13 cellular contexts compared by ENCODE assay signal in the genomic region with DNA sequence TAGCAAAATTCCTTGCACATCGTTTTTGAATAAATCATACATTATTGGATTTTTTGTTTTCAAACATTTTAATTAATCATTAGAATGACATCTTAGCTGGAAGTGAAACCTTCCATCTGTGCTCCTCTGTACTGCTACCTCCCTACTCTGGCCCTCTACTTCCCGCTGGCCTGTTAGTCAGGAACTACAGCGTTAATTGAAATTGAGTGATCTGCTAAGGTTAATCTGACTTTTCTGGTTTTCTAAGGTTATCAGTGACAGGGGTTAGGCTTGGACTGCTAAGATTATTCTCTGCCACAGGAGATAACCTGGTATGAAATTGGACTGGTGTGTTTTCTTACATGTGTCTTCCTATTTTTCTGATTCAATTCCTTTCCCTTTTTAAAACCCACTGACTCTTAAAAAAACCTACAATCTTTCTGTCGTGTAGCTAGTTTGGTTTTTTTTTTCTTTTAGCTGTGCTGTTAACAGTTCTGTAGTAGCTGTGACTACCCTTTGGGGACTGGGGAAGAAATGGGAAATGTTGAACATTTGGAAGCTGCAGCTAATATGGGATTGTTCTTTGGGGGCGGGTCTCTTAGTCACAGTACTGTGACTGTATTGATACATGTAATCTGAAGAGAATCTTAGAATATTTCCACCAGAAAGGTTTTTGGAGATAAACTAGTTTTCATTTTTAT. TPM values are rescaled to one million over a fixed set of nuclear protein-coding genes. Genes with fewer than 3 reads are reported as not detected.
DNase-seq lines count a peak whose midpoint lies in the region; ATAC-seq, FAIRE-seq and TF ChIP-seq lines count a peak whose summit lies in the region.
"Had no signal": no experiment of that assay in that cellular context is flagged by ENCODE, and none has a peak within 500 bp of the region (broad histone marks: within the 10 kb centered on the region; RNA-seq: fewer than 3 reads in every experiment).

No MANE protein-coding gene starts in this region.

- CTCF ChIA-PET in CD4-positive, alpha-beta memory T cell (lab: Charles Lee; ENCODE audit: partially characterized antibody), result interaction anchor here (1.1 to 3.7 kb wide), 7 partner anchors 9 to 86 kb away, joined by 3 to 36 read pairs (median 5); no protein-coding TSS in a partner anchor

- H3K36me3 Mint-ChIP-seq in CD4-positive, alpha-beta memory T cell, result peaks cover 22 to 46% of the 10 kb centered on the region in 2 donors
- H3K36me3 Mint-ChIP-seq in HFFc6 (ENCODE audit: low read depth) (peaks cover 16% of the 10 kb centered on the region), mesothelial cell of epicardium (no peaks in the 10 kb centered on the region)
- peaks cover 9% of the 10 kb centered on the region for H3K36me3 Mint-ChIP-seq in activated naive CD8-positive, alpha-beta T cell

- peak overlapping the region in 7 of 8 donors; percentile 21 to 71 (median 55) for H3K4me3 Mint-ChIP-seq in CD4-positive, alpha-beta memory T cell
- no peak overlapping the region for H3K4me3 Mint-ChIP-seq in HFFc6
- peak overlapping the region; percentile 54 for H3K4me3 Mint-ChIP-seq in activated naive CD8-positive, alpha-beta T cell
- H3K4me3 Mint-ChIP-seq in mesothelial cell of epicardium, result no peak overlapping the region

- TF ChIP-seq CTCF in HFFc6 (IDR thresholded peaks at IDR 0.05), result no peak
- TF ChIP-seq CTCF in mesothelial cell of epicardium (IDR thresholded peaks at IDR 0.05; ENCODE audit: unreplicated experiment), result no peak

- no peak for ATAC-seq in HG02763 (IDR thresholded peaks at IDR 0.05; ENCODE audit: unreplicated experiment)
- ATAC-seq: gastroesophageal sphincter had no signal

- no peak for DNase-seq in CD4-positive, alpha-beta memory T cell
- DNase-seq in HFFc6 (no peak), mesothelial cell of epicardium (ENCODE audit: low spot score in 2 of 2, unreplicated experiment in 2 of 2) (no peak), NCI-H2227 (lab: John Stamatoyannopoulos, UW; ENCODE audit: unreplicated experiment) (no peak), small intestine (no peak)
- DNase-seq: aorta; effector CD8-positive, alpha-beta T cell; HCEC 1CT; NCI-H2171 had no signal

- intact Hi-C loops in CD4-positive, alpha-beta memory T cell (cut with micrococcal nuclease), result no loop called here

- no peaks in the 10 kb centered on the region for H3K9me3 Mint-ChIP-seq in CD4-positive, alpha-beta memory T cell
- H3K9me3 Mint-ChIP-seq in HFFc6 (no peaks in the 10 kb centered on the region), mesothelial cell of epicardium (no peaks in the 10 kb centered on the region)
- H3K9me3 Mint-ChIP-seq in activated naive CD8-positive, alpha-beta T cell (ENCODE audit: low read depth), result no peaks in the 10 kb centered on the region

- no peaks in the 10 kb centered on the region for H3K27me3 ChIP-seq in CD4-positive, alpha-beta memory T cell (ENCODE audit: insufficient read depth, low read length)
- no peaks in the 10 kb centered on the region for H3K27me3 ChIP-seq in small intestine (ENCODE audit: control insufficient read depth in 2 of 2, insufficient read depth in 2 of 2, low read length in 2 of 2)
- H3K27me3 ChIP-seq: BLaER1, gastroesophageal sphincter had no signal

- H3K27ac Mint-ChIP-seq in CD4-positive, alpha-beta memory T cell, result peak overlapping the region in 6 of 7 donors; percentile 13 to 97 (median 74)
- H3K27ac Mint-ChIP-seq in HFFc6 (peak overlapping the region; percentile 14), mesothelial cell of epicardium (peak overlapping the region; percentile 50)
- H3K27ac Mint-ChIP-seq in activated naive CD8-positive, alpha-beta T cell, result peak overlapping the region; percentile 67

- H3K4me1 Mint-ChIP-seq in CD4-positive, alpha-beta memory T cell, result peaks cover 57 to 87% (median 74%) of the 10 kb centered on the region in 4 donors
- H3K4me1 Mint-ChIP-seq in HFFc6 (ENCODE audit: low read depth) (peaks cover 66% of the 10 kb centered on the region), mesothelial cell of epicardium (peaks cover 44% of the 10 kb centered on the region)
- H3K4me1 Mint-ChIP-seq in activated naive CD8-positive, alpha-beta T cell (ENCODE audit: low read depth), result peaks cover 76% of the 10 kb centered on the region

- no peaks in the 10 kb centered on the region for H3K36me3 ChIP-seq in CD4-positive, alpha-beta memory T cell (ENCODE audit: insufficient read depth, low read length)
- no peaks in the 10 kb centered on the region for H3K36me3 ChIP-seq in small intestine (ENCODE audit: control insufficient read depth in 2 of 2, insufficient read depth in 2 of 2, low read length in 2 of 2)
- H3K36me3 ChIP-seq: gastroesophageal sphincter had no signal

- H3K27ac ChIP-seq in CD4-positive, alpha-beta memory T cell (ENCODE audit: low read depth, low read length), result no peak overlapping the region
- H3K27ac ChIP-seq in small intestine (ENCODE audit: low read depth in 1 of 2, low read length in 1 of 2), result no peak overlapping the region
- H3K27ac ChIP-seq: BLaER1 had no signal

- H3K27me3 Mint-ChIP-seq in CD4-positive, alpha-beta memory T cell, result no peaks in the 10 kb centered on the region
- H3K27me3 Mint-ChIP-seq in HFFc6 (ENCODE audit: insufficient read depth), result no peaks in the 10 kb centered on the region; the same call in 1 of the 2 replicates
- H3K27me3 Mint-ChIP-seq in activated naive CD8-positive, alpha-beta T cell, result no peaks in the 10 kb centered on the region
- no peaks in the 10 kb centered on the region for H3K27me3 Mint-ChIP-seq in mesothelial cell of epicardium (ENCODE audit: low read depth)

- no peak for FAIRE-seq in small intestine (lab: Jason Lieb, UNC)

- H3K4me1 ChIP-seq in CD4-positive, alpha-beta memory T cell (ENCODE audit: insufficient read depth, low read length), result peaks cover 83% of the 10 kb centered on the region
- H3K4me1 ChIP-seq in small intestine (ENCODE audit: control insufficient read depth in 2 of 2, insufficient read depth in 1 of 2, low read depth in 1 of 2, low read length in 1 of 2), result peaks cover 0 to 10% of the 10 kb centered on the region in 2 donors

- no peak overlapping the region for H3K4me3 ChIP-seq in CD4-positive, alpha-beta memory T cell (ENCODE audit: low read length in 2 of 2)
- H3K4me3 ChIP-seq in small intestine (ENCODE audit: low read depth in 1 of 2, low read length in 2 of 2), result no peak overlapping the region
- H3K4me3 ChIP-seq: BLaER1, gastroesophageal sphincter had no signal

- no peaks in the 10 kb centered on the region for H3K9me3 ChIP-seq in CD4-positive, alpha-beta memory T cell (ENCODE audit: control insufficient read depth in 1 of 2, low read length in 2 of 2)
- H3K9me3 ChIP-seq in small intestine (ENCODE audit: control insufficient read depth, low read depth), result no peaks in the 10 kb centered on the region
- H3K9me3 ChIP-seq: BLaER1, gastroesophageal sphincter had no signal

- 75 to 79% (median 79%) methylated on average over 5 of the region's 5 CpGs for WGBS in small intestine, 3 donors

- POLR2A ChIA-PET in CD4-positive, alpha-beta memory T cell (lab: Charles Lee; ENCODE audit: partially characterized antibody), result no interaction called here

RNA-seq across cellular contexts. Expression of gene KIF2A, which starts 4.6 kb away (rescaled TPM):
- total RNA-seq in CD4-positive, alpha-beta memory T cell, result 100 to 1,000 TPM; 151 to 157 TPM
- polyA plus RNA-seq in CD4-positive, alpha-beta memory T cell, result 100 to 1,000 TPM; 133 to 158 TPM
- 10 to 100 TPM; 39.9 to 54.0 (median 49.3) TPM for total RNA-seq in HFFc6 (2021; fragmentation: NEBNext Ultra II Directional; extraction: Animal tissue kit (Norgen Biotek cat#: 25700))
- total RNA-seq in mesothelial cell of epicardium, result 54.4 to 59.0 TPM (median 56.9 TPM) in 3 replicates
- polyA plus RNA-seq in small intestine, result 10 to 100 TPM; 10.8 to 13.7 (median 12.1) TPM

Comparison
In these comparisons a context has a peak if more than half of its experiments do, and no peak if none do; other contexts are left out.
1. H3K27ac Mint-ChIP-seq: peak in every context shown above with its lines; median percentile 74 in CD4-positive, alpha-beta memory T cell; 67 in activated naive CD8-positive, alpha-beta T cell; 50 in mesothelial cell of epicardium; 14 in HFFc6.
2. H3K4me3 Mint-ChIP-seq: peak in CD4-positive, alpha-beta memory T cell (7 of 8) and activated naive CD8-positive, alpha-beta T cell (single experiment); none in HFFc6 (single experiment) and mesothelial cell of epicardium (single experiment).